21 cellular contexts compared by ENCODE assay signal in genomic region chr12:76219806-76220205, GRCh38.
"Had no signal": no experiment of that assay in that cellular context is flagged by ENCODE, and none has a peak within 500 bp of the region (broad histone marks: within the 10 kb centered on the region; RNA-seq: fewer than 3 reads in every experiment).

No MANE protein-coding gene starts in this region.

- H2AFZ ChIP-seq: neural progenitor cell had no signal

- H3K9ac ChIP-seq: neural progenitor cell had no signal

- H3K36me3 ChIP-seq: neural progenitor cell, stomach had no signal

- DNase-seq: activated CD4-positive, alpha-beta T cell treated with anti-CD3 and anti-CD28 coated beads, Interleukin-2, amount 50 U/mL, for 1 hour; activated CD4-positive, CD25-positive, alpha-beta regulatory T cell treated with anti-CD3 and anti-CD28 coated beads, Interleukin-2, amount 50 U/mL, for 72 hours; activated CD8-positive, alpha-beta memory T cell treated with anti-CD3 and anti-CD28 coated beads, Interleukin-2, amount 50 U/mL, for 4 hours; activated effector memory CD4-positive, alpha-beta T cell treated with Interleukin-2 at 50 U/mL for 16 hours; activated naive CD4-positive, alpha-beta T cell treated with anti-CD3 and anti-CD28 coated beads, Interleukin-2, amount 50 U/mL, for 16 hours; activated T-cell treated with anti-CD3 and anti-CD28 coated beads, Interleukin-2, amount 50 U/mL, for 48 hours; aorta; effector CD8-positive, alpha-beta T cell; foreskin fibroblast; head of caudate nucleus; left ventricle myocardium superior; naive thymus-derived CD4-positive, alpha-beta T cell; right cardiac atrium; small intestine; stimulated activated CD4-positive, alpha-beta T cell treated with anti-CD3 and anti-CD28 coated beads, Interleukin-4, amount 100 ng/mL, for 1 hour; stomach; T-helper 2 cell; trophoblast cell had no signal

- H3K27me3 ChIP-seq: neural progenitor cell, stomach had no signal

- H3K4me3 ChIP-seq: neural progenitor cell, stomach had no signal

- H3K27ac ChIP-seq: stomach, VCaP had no signal

- H3K4me1 ChIP-seq: stomach had no signal

- ATAC-seq: left ventricle myocardium superior; naive thymus-derived CD4-positive, alpha-beta T cell; right cardiac atrium; stimulated activated effector memory CD8-positive, alpha-beta T cell treated with anti-CD3 and anti-CD28 coated beads, Interleukin-12 subunit alpha, Interleukin-12 subunit beta, amount 100 ng/mL, for 72 hours had no signal

- H3K9me3 ChIP-seq: stomach had no signal
